ENCODE assay signal across 12 cellular contexts in genomic region chr10:118373786-118374185, GRCh38. TPM values are rescaled to one million over a fixed set of nuclear protein-coding genes. Genes with fewer than 3 reads are reported as not detected.
DNase-seq lines count a peak whose midpoint lies in the region; ATAC-seq and TF ChIP-seq lines count a peak whose summit lies in the region.
"Had no signal": no experiment of that assay in that cellular context is flagged by ENCODE, and none has a peak within 500 bp of the region (broad histone marks: within the 10 kb centered on the region; RNA-seq: fewer than 3 reads in every experiment).

No MANE protein-coding gene starts in this region.

- TF ChIP-seq CTCF in HEK293 (tag by site-specific recombination; IDR thresholded peaks at IDR 0.05) (no peak), foreskin fibroblast (IDR thresholded peaks at IDR 0.05; ENCODE audit: low read depth, low read length) (no peak), gastroesophageal sphincter (IDR thresholded peaks at IDR 0.05) (no peak)

- H3K4me1 ChIP-seq in HEK293 (ENCODE audit: control insufficient read depth, insufficient read depth, low read length) (no peaks in the 10 kb centered on the region), gastroesophageal sphincter (no peaks in the 10 kb centered on the region)
- H3K4me1 ChIP-seq: right lobe of liver had no signal

- no peaks in the 10 kb centered on the region for H3K27me3 ChIP-seq in gastroesophageal sphincter
- H3K27me3 ChIP-seq: right lobe of liver had no signal

- no peaks in the 10 kb centered on the region for H3K36me3 ChIP-seq in HEK293 (ENCODE audit: control insufficient read depth in 2 of 2, insufficient read depth in 1 of 2, low read length in 2 of 2)
- no peaks in the 10 kb centered on the region for H3K36me3 ChIP-seq in gastroesophageal sphincter
- H3K36me3 ChIP-seq: right lobe of liver had no signal

- H3K27ac ChIP-seq in HEK293 (ENCODE audit: extremely low read depth, low read depth, low read length) (no peak overlapping the region), gastroesophageal sphincter (no peak overlapping the region)
- H3K27ac ChIP-seq: right lobe of liver had no signal

- no peaks in the 10 kb centered on the region for H3K9me3 ChIP-seq in HEK293 (ENCODE audit: control insufficient read depth, insufficient read depth, low read depth, low read length)
- no peaks in the 10 kb centered on the region for H3K9me3 ChIP-seq in gastroesophageal sphincter
- H3K9me3 ChIP-seq: right lobe of liver had no signal

- CTCF ChIA-PET in HEK293 (lab: Yijun Ruan, JAX) = interaction anchor here (0.6 to 0.7 kb wide), 4 partner anchors 40 to 52 kb away, joined by 3 to 4 read pairs (median 4); no protein-coding TSS in a partner anchor

- H3K4me3 ChIP-seq in HEK293 (ENCODE audit: low read depth, low read length) (no peak overlapping the region), foreskin fibroblast (ENCODE audit: low read depth in 1 of 2, low read length in 2 of 2) (no peak overlapping the region), gastroesophageal sphincter (no peak overlapping the region)
- H3K4me3 ChIP-seq: right lobe of liver had no signal

- no peak for ATAC-seq in gastroesophageal sphincter
- ATAC-seq: natural killer cell had no signal

- POLR2A ChIA-PET in HEK293 (lab: Yijun Ruan, JAX) = no interaction called here

- 40% methylated on average over 3 to 4 of the region's 4 CpGs for WGBS in gastroesophageal sphincter (ENCODE audit: low coverage in 1 of 2), 2 donors

- TF ChIP-seq POLR2A in gastroesophageal sphincter (IDR thresholded peaks at IDR 0.05) = no peak

- DNase-seq in T1000 (lab: John Stamatoyannopoulos, UW) (peak; percentile 38), foreskin fibroblast (peak; percentile 67 to 82), stromal cell of bone marrow (ENCODE audit: low read depth) (peak; percentile 41), COLO668 (lab: John Stamatoyannopoulos, UW; ENCODE audit: unreplicated experiment) (no peak), HUDEP-2 (lab: John Stamatoyannopoulos, UW; ENCODE audit: unreplicated experiment in 76 of 76) (no peak)
- DNase-seq: activated CD8-positive, alpha-beta memory T cell treated with anti-CD3 and anti-CD28 coated beads, Interleukin-2, amount 50 U/mL, for 48 hours; natural killer cell; NCI-H1694; NCI-H748 treated with DMSO at 0.1 percent for 48 hours; right lobe of liver had no signal

- no peak for TF ChIP-seq EP300 in gastroesophageal sphincter (IDR thresholded peaks at IDR 0.05)

TF ChIP-seq in HEK293, 187 proteins besides CTCF, POLR2A, EP300 and RAD21:
- TF ChIP-seq ZNF211 (tag by site-specific recombination; IDR thresholded peaks at IDR 0.05; ENCODE audit: low read depth) (no peak), ZNF473 (tag by site-specific recombination; IDR thresholded peaks at IDR 0.05) (no peak), SP2 (tag by site-specific recombination; IDR thresholded peaks at IDR 0.05) (no peak)
- TF ChIP-seq, protein P1, sequence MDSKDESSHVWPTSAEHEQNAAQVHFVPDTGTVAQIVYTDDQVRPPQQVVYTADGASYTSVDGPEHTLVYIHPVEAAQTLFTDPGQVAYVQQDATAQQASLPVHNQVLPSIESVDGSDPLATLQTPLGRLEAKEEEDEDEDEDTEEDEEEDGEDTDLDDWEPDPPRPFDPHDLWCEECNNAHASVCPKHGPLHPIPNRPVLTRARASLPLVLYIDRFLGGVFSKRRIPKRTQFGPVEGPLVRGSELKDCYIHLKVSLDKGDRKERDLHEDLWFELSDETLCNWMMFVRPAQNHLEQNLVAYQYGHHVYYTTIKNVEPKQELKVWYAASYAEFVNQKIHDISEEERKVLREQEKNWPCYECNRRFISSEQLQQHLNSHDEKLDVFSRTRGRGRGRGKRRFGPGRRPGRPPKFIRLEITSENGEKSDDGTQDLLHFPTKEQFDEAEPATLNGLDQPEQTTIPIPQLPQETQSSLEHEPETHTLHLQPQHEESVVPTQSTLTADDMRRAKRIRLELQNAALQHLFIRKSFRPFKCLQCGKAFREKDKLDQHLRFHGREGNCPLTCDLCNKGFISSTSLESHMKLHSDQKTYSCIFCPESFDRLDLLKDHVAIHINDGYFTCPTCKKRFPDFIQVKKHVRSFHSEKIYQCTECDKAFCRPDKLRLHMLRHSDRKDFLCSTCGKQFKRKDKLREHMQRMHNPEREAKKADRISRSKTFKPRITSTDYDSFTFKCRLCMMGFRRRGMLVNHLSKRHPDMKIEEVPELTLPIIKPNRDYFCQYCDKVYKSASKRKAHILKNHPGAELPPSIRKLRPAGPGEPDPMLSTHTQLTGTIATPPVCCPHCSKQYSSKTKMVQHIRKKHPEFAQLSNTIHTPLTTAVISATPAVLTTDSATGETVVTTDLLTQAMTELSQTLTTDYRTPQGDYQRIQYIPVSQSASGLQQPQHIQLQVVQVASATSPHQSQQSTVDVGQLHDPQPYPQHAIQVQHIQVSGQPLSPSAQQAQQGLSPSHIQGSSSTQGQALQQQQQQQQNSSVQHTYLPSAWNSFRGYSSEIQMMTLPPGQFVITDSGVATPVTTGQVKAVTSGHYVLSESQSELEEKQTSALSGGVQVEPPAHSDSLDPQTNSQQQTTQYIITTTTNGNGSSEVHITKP (tag by site-specific recombination; IDR thresholded peaks at IDR 0.05) = peak; percentile 27
- TF ChIP-seq, protein P2, sequence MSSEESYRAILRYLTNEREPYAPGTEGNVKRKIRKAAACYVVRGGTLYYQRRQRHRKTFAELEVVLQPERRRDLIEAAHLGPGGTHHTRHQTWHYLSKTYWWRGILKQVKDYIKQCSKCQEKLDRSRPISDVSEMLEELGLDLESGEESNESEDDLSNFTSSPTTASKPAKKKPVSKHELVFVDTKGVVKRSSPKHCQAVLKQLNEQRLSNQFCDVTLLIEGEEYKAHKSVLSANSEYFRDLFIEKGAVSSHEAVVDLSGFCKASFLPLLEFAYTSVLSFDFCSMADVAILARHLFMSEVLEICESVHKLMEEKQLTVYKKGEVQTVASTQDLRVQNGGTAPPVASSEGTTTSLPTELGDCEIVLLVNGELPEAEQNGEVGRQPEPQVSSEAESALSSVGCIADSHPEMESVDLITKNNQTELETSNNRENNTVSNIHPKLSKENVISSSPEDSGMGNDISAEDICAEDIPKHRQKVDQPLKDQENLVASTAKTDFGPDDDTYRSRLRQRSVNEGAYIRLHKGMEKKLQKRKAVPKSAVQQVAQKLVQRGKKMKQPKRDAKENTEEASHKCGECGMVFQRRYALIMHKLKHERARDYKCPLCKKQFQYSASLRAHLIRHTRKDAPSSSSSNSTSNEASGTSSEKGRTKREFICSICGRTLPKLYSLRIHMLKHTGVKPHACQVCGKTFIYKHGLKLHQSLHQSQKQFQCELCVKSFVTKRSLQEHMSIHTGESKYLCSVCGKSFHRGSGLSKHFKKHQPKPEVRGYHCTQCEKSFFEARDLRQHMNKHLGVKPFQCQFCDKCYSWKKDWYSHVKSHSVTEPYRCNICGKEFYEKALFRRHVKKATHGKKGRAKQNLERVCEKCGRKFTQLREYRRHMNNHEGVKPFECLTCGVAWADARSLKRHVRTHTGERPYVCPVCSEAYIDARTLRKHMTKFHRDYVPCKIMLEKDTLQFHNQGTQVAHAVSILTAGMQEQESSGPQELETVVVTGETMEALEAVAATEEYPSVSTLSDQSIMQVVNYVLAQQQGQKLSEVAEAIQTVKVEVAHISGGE (tag by site-specific recombination; conservative IDR thresholded peaks at IDR 0.05; ENCODE audit: low read depth) = no peak; the same call in 1 of the 2 replicates

RNA-seq across cellular contexts. Expression of gene FAM204A, which starts 31.7 kb away (rescaled TPM):
- 100 to 1,000 TPM in 1 of 4 donors, 10 to 100 TPM in 3; 76.1 to 113 (median 97.9) TPM for total RNA-seq in gastroesophageal sphincter

Comparison
In these comparisons a context has a peak if more than half of its experiments do, and no peak if none do; other contexts are left out.
1. DNase-seq: peak in T1000 (single experiment), foreskin fibroblast (2 of 2) and stromal cell of bone marrow (single experiment); none in COLO668 (single experiment) and HUDEP-2 (0 of 76).